10 cellular contexts compared by ENCODE assay signal in genomic region chr3:127044996-127045395, GRCh38.
DNase-seq lines count a peak whose midpoint lies in the region; ATAC-seq and TF ChIP-seq lines count a peak whose summit lies in the region.
"Had no signal": no experiment of that assay in that cellular context is flagged by ENCODE, and none has a peak within 500 bp of the region (broad histone marks: within the 10 kb centered on the region; RNA-seq: fewer than 3 reads in every experiment).

No MANE protein-coding gene starts in this region.

- H4K20me1 ChIP-seq in IMR-90 (ENCODE audit: insufficient read depth, low read length), result no peaks in the 10 kb centered on the region

- no peak for TF ChIP-seq POLR2A in IMR-90 (IDR thresholded peaks at IDR 0.05; ENCODE audit: low read depth, low read length)

- H4K5ac ChIP-seq in IMR-90 (ENCODE audit: low read depth, low read length), result no peak overlapping the region

- CTCF ChIA-PET in IMR-90 (lab: Yijun Ruan, JAX), result no interaction called here

- H3K27ac ChIP-seq in IMR-90 (ENCODE audit: insufficient read depth, low read length) (no peak overlapping the region), coronary artery (no peak overlapping the region)
- H3K27ac ChIP-seq: adrenal gland had no signal

- no peak overlapping the region for H3K18ac ChIP-seq in IMR-90 (ENCODE audit: low read depth, low read length)

- H4K8ac ChIP-seq in IMR-90 (ENCODE audit: low read depth in 2 of 2, low read length in 2 of 2), result no peak overlapping the region

- H2AK9ac ChIP-seq in IMR-90 (replicated peaks; ENCODE audit: low read depth, low read length, poor library complexity), result no peak overlapping the region

- H3K4ac ChIP-seq in IMR-90 (ENCODE audit: low read depth, low read length), result no peak overlapping the region

- H3K4me3 ChIP-seq in IMR-90 (ENCODE audit: insufficient read depth, low read depth, low read length) (no peak overlapping the region), coronary artery (no peak overlapping the region)
- H3K4me3 ChIP-seq: adrenal gland, smooth muscle cell had no signal

- H3K9me3 ChIP-seq in IMR-90 (ENCODE audit: control insufficient read depth, insufficient read depth, low read length), result no peaks in the 10 kb centered on the region; the same call in 1 of the 2 replicates
- H3K9me3 ChIP-seq: adrenal gland had no signal

- DNase-seq in AG08395 (ENCODE audit: low spot score) (peak; percentile 31), IMR-90 (peak; percentile 3), SK-MEL-5 (ENCODE audit: low read depth, low spot score) (peak; percentile 58), islet precursor cell (peak; percentile 63), coronary artery (ENCODE audit: low spot score) (no peak), Kasumi-1 (lab: John Stamatoyannopoulos, UW) (no peak)
- DNase-seq in activated T-cell treated with anti-CD3 and anti-CD28 coated beads, Interleukin-2, amount 50 U/mL, for 1 hour, result no peak

- H4K91ac ChIP-seq in IMR-90 (ENCODE audit: insufficient read depth, low read depth, low read length), result no peak overlapping the region

- H3K79me1 ChIP-seq in IMR-90 (ENCODE audit: low read depth in 1 of 2, low read length in 2 of 2), result no peaks in the 10 kb centered on the region

- dilution Hi-C loops in IMR-90 (cut with HindIII; ENCODE audit: low sequenced_read_pairs, unreplicated experiment), result no loop called here

- H2BK5ac ChIP-seq in IMR-90 (ENCODE audit: low read depth, low read length, poor library complexity, severe bottlenecking), result no peak overlapping the region

- H3K9me1 ChIP-seq in IMR-90 (ENCODE audit: insufficient read depth, low read length), result no peaks in the 10 kb centered on the region; the same call in 1 of the 2 replicates

- no peak overlapping the region for H3K4me2 ChIP-seq in IMR-90 (ENCODE audit: low read depth, low read length)
- H3K4me2 ChIP-seq: smooth muscle cell had no signal

- in situ Hi-C loops in IMR-90 (cut with MboI; ENCODE audit: low sequenced_read_pairs) (no loop called here), SK-MEL-5 (cut with HindIII; ENCODE audit: low pct_unique_long_range_greater_than_20kb, low sequenced_read_pairs) (no loop called here)

- no peaks in the 10 kb centered on the region for H3K36me3 ChIP-seq in IMR-90 (ENCODE audit: control insufficient read depth, insufficient read depth, low read length)
- H3K36me3 ChIP-seq: adrenal gland had no signal

- WGBS in IMR-90 (ENCODE audit: extremely low coverage in 2 of 2, insufficient read length in 1 of 2), 2 experiments, result 14% methylated on average over 2 of the region's 4 CpGs; no CpG with 5 or more reads in 1 of the 2 experiments

- peaks cover 10% of the 10 kb centered on the region for H3K27me3 ChIP-seq in IMR-90 (ENCODE audit: control insufficient read depth, insufficient read depth, low read length)
- H3K27me3 ChIP-seq: adrenal gland had no signal

- no peak overlapping the region for H3K14ac ChIP-seq in IMR-90 (replicated peaks; ENCODE audit: low read depth, low read length)

- POLR2A ChIA-PET in IMR-90 (lab: Charles Lee; ENCODE audit: unreplicated experiment), result no interaction called here

- no peak overlapping the region for H3K56ac ChIP-seq in IMR-90 (ENCODE audit: extremely low read depth, insufficient read depth, low read length)

- H2BK15ac ChIP-seq in IMR-90 (ENCODE audit: low read depth, low read length), result no peak overlapping the region

- TF ChIP-seq CTCF in IMR-90 (conservative IDR thresholded peaks at IDR 0.05; ENCODE audit: low read depth, low read length), result no peak
- no peak for TF ChIP-seq CTCF in coronary artery (IDR thresholded peaks at IDR 0.05)

- H2AK5ac ChIP-seq in IMR-90 (ENCODE audit: low read depth, low read length), result no peak overlapping the region

- H3K23ac ChIP-seq in IMR-90 (ENCODE audit: low read depth, low read length), result no peak overlapping the region

- TF ChIP-seq RAD21 in IMR-90 (IDR thresholded peaks at IDR 0.05; ENCODE audit: low read length), result no peak

- H3K9ac ChIP-seq in IMR-90 (ENCODE audit: low read depth, low read length), result no peak overlapping the region

- no peak overlapping the region for H2AFZ ChIP-seq in IMR-90 (replicated peaks; ENCODE audit: low read length, poor library complexity)

- peaks cover 3% of the 10 kb centered on the region; the same call in 1 of the 2 replicates for H3K4me1 ChIP-seq in IMR-90 (ENCODE audit: control insufficient read depth, insufficient read depth, low read length)
- H3K4me1 ChIP-seq: adrenal gland had no signal

- ATAC-seq in IMR-90 (ENCODE audit: low read depth) (peak; percentile 49; the same call in 1 of the 2 replicates), HG02763 (IDR thresholded peaks at IDR 0.05; ENCODE audit: unreplicated experiment) (no peak)

- intact Hi-C loops in IMR-90 (cut with micrococcal nuclease), result no loop called here

- H2BK120ac ChIP-seq in IMR-90 (ENCODE audit: low read depth, low read length), result no peak overlapping the region

- no TSS peak for BruUV-seq in IMR-90 (replicated peaks; lab: Mats Ljungman, UMichigan)

- no peak overlapping the region for H2BK20ac ChIP-seq in IMR-90 (ENCODE audit: low read depth, low read length)

TF ChIP-seq in IMR-90, 13 proteins besides CTCF, POLR2A, EP300 and RAD21:
- TF ChIP-seq MAZ (IDR thresholded peaks at IDR 0.05; ENCODE audit: borderline replicate concordance, low read depth, low read length) (no peak), MXI1 (IDR thresholded peaks at IDR 0.05; ENCODE audit: borderline replicate concordance, low read depth, low read length) (no peak), RFX5 (IDR thresholded peaks at IDR 0.05; ENCODE audit: low read depth, low read length) (no peak), BHLHE40 (IDR thresholded peaks at IDR 0.05; ENCODE audit: low read depth, low read length) (no peak), USF2 (IDR thresholded peaks at IDR 0.05; ENCODE audit: low read depth, low read length) (peak; percentile 77; the same call in 1 of the 2 replicates), FOS (IDR thresholded peaks at IDR 0.05; ENCODE audit: low read depth, low read length) (no peak)

Comparison
In these comparisons a context has a peak if more than half of its experiments do, and no peak if none do; other contexts are left out.
1. DNase-seq: peak in AG08395 (single experiment), IMR-90 (single experiment), SK-MEL-5 (single experiment) and islet precursor cell (single experiment); none in coronary artery (single experiment), Kasumi-1 (0 of 2) and activated T-cell treated with anti-CD3 and anti-CD28 coated beads, Interleukin-2, amount 50 U/mL, for 1 hour (single experiment).